Comparison of ENCODE assay signal across 2 cellular contexts in genomic region chr3:31014317-31015040, GRCh38.
TF ChIP-seq lines count a peak whose summit lies in the region.

No MANE protein-coding gene starts in this region.

TF ChIP-seq in IMR-90, 13 proteins besides CTCF, POLR2A, EP300 and RAD21:
- TF ChIP-seq RCOR1 (IDR thresholded peaks at IDR 0.05; ENCODE audit: insufficient replicate concordance, low read length), result no peak
- no peak for TF ChIP-seq RFX5 (IDR thresholded peaks at IDR 0.05; ENCODE audit: low read depth, low read length)
- TF ChIP-seq BHLHE40 (IDR thresholded peaks at IDR 0.05; ENCODE audit: low read depth, low read length), result no peak
- no peak for TF ChIP-seq MAZ (IDR thresholded peaks at IDR 0.05; ENCODE audit: borderline replicate concordance, low read depth, low read length)

TF ChIP-seq in endothelial cell of umbilical vein, 7 proteins besides CTCF, POLR2A, EP300 and RAD21:
- TF ChIP-seq POLR2AphosphoS5 (IDR thresholded peaks at IDR 0.05; ENCODE audit: insufficient read depth, low read depth, low read length), result peak; percentile 65
- TF ChIP-seq MAX (IDR thresholded peaks at IDR 0.05; ENCODE audit: insufficient read depth, insufficient read length), result no peak
- TF ChIP-seq MYC (IDR thresholded peaks at IDR 0.05; ENCODE audit: low read depth, low read length), result no peak
- TF ChIP-seq FOS (IDR thresholded peaks at IDR 0.05; ENCODE audit: borderline replicate concordance, insufficient read depth, low read length), result peak; percentile 92
- TF ChIP-seq JUN (IDR thresholded peaks at IDR 0.05; ENCODE audit: borderline replicate concordance, insufficient read depth, insufficient read length, low read depth), result peak; percentile 84
- TF ChIP-seq GATA2 (IDR thresholded peaks at IDR 0.05; ENCODE audit: insufficient read depth, insufficient read length, low read depth, low read length), result peak; percentile 30
